ENCODE assay signal across 18 cellular contexts in genomic region chr3:69032137-69032536, GRCh38. TPM values are rescaled to one million over a fixed set of nuclear protein-coding genes. Genes with fewer than 3 reads are reported as not detected.
A peak's percentile ranks its signal among the peaks of the same experiment; 100 is the strongest.
DNase-seq lines count a peak whose midpoint lies in the region; FAIRE-seq and TF ChIP-seq lines count a peak whose summit lies in the region.
"Had no signal": no experiment of that assay in that cellular context is flagged by ENCODE, and none has a peak within 500 bp of the region (broad histone marks: within the 10 kb centered on the region; RNA-seq: fewer than 3 reads in every experiment).

No MANE protein-coding gene starts in this region.

- no peaks in the 10 kb centered on the region for H3K4me1 ChIP-seq in tibial nerve
- H3K4me1 ChIP-seq: upper lobe of left lung had no signal

- no peak overlapping the region for H3K4me3 ChIP-seq in fibroblast of villous mesenchyme (ENCODE audit: low read depth, low read length)
- H3K4me3 ChIP-seq in tibial nerve = no peak overlapping the region
- H3K4me3 ChIP-seq: upper lobe of left lung had no signal

- no peak overlapping the region for H3K27ac ChIP-seq in tibial nerve
- H3K27ac ChIP-seq: upper lobe of left lung had no signal

- no peak for TF ChIP-seq EP300 in tibial nerve (IDR thresholded peaks at IDR 0.05)

- no peaks in the 10 kb centered on the region for H3K27me3 ChIP-seq in tibial nerve
- H3K27me3 ChIP-seq: upper lobe of left lung had no signal

- peaks cover 3 to 98% (median 22%) of the 10 kb centered on the region in 3 donors for H3K36me3 ChIP-seq in tibial nerve

- no peak for TF ChIP-seq CTCF in fibroblast of villous mesenchyme (IDR thresholded peaks at IDR 0.05; ENCODE audit: insufficient read depth, low read depth, low read length)
- no peak for TF ChIP-seq CTCF in tibial nerve (IDR thresholded peaks at IDR 0.05)

- 90 to 97% methylated on average over 2 of the region's 2 CpGs for WGBS in tibial nerve, 2 donors

- TF ChIP-seq POLR2A in tibial nerve (IDR thresholded peaks at IDR 0.05) = no peak

- FAIRE-seq in HTR-8/SVneo (lab: Jason Lieb, UNC) = peak; percentile 54
- FAIRE-seq: kidney, RCC 7860 had no signal

- no peaks in the 10 kb centered on the region for H3K9me3 ChIP-seq in tibial nerve
- H3K9me3 ChIP-seq: upper lobe of left lung had no signal

- peak; percentile 89 for DNase-seq in ELR (ENCODE audit: low read depth)
- DNase-seq in HTR-8/SVneo (ENCODE audit: insufficient read length, low spot score) = peak; percentile 40
- peak; percentile 81 for DNase-seq in amniotic epithelial cell (ENCODE audit: low read depth)
- DNase-seq in fibroblast of villous mesenchyme (ENCODE audit: low read depth) = peak; percentile 74
- no peak for DNase-seq in NCI-H2196 (lab: John Stamatoyannopoulos, UW; ENCODE audit: unreplicated experiment)
- no peak for DNase-seq in OCI-M1 (lab: John Stamatoyannopoulos, UW)
- DNase-seq in tibial nerve (ENCODE audit: low spot score in 2 of 2) = no peak
- no peak for DNase-seq in NCI-H69 (lab: John Stamatoyannopoulos, UW)
- DNase-seq: activated effector memory CD4-positive, alpha-beta T cell treated with Interleukin-2 at 50 U/mL for 16 hours; hippocampal formation; Kasumi-1; kidney; NCI-H1417; stimulated activated CD4-positive, alpha-beta T cell treated with anti-CD3 and anti-CD28 coated beads, Interleukin-15, amount 100 ng/mL, for 24 hours; stimulated activated naive CD4-positive, alpha-beta T cell treated with Interleukin-2 at 50 U/mL for 16 hours; SW 1271; upper lobe of left lung had no signal

RNA-seq across cellular contexts. Expression of gene EOGT, which starts 18.7 kb away (rescaled TPM):
- total RNA-seq in fibroblast of villous mesenchyme (64.1 and 68.2 TPM in 2 replicates), tibial nerve (10 to 100 TPM; 27.2 to 55.9 (median 37.1) TPM)

RNA-seq across cellular contexts. Expression of gene TMF1, which starts 20.0 kb away (rescaled TPM):
- 45.1 and 49.2 TPM in 2 replicates for total RNA-seq in fibroblast of villous mesenchyme
- total RNA-seq in tibial nerve = 10 to 100 TPM; 24.7 to 33.5 (median 33.0) TPM

RNA-seq across cellular contexts. Expression of gene UBA3, which starts 48.0 kb away (rescaled TPM):
- total RNA-seq in fibroblast of villous mesenchyme (82.1 and 92.0 TPM in 2 replicates), tibial nerve (10 to 100 TPM; 22.6 to 80.7 (median 50.8) TPM)

RNA-seq across cellular contexts. Expression of gene ARL6IP5, which starts 52.6 kb away (rescaled TPM):
- 53.1 and 89.4 TPM in 2 replicates for total RNA-seq in fibroblast of villous mesenchyme
- total RNA-seq in tibial nerve = 100 to 1,000 TPM; 113 to 153 (median 133) TPM

Comparison
In these comparisons a context has a peak if more than half of its experiments do, and no peak if none do; other contexts are left out.
1. DNase-seq: peak in ELR (single experiment), HTR-8/SVneo (single experiment), amniotic epithelial cell (single experiment) and fibroblast of villous mesenchyme (single experiment); none in NCI-H2196 (single experiment), OCI-M1 (single experiment), tibial nerve (0 of 2) and NCI-H69 (single experiment).